In genomic region chr2:102915128-102915527, GRCh38 we compare ENCODE assay signal across 1 cellular context.
TF ChIP-seq lines count a peak whose summit lies in the region.

No MANE protein-coding gene starts in this region.

TF ChIP-seq in GM23338, 12 proteins besides CTCF, POLR2A, EP300 and RAD21 (continued from another document):
- TF ChIP-seq ZNF462 (CRISPR knock-in tag; IDR thresholded peaks at IDR 0.05), result no peak
- TF ChIP-seq STAT1 (IDR thresholded peaks at IDR 0.05; ENCODE audit: unreplicated experiment), result no peak
- no peak for TF ChIP-seq NANOG (IDR thresholded peaks at IDR 0.05; ENCODE audit: borderline replicate concordance)
- no peak for TF ChIP-seq REST (IDR thresholded peaks at IDR 0.05; ENCODE audit: unreplicated experiment)
- TF ChIP-seq ZNF331 (CRISPR knock-in tag; IDR thresholded peaks at IDR 0.05; ENCODE audit: low read depth), result no peak
- TF ChIP-seq EZH2phosphoT487 (IDR thresholded peaks at IDR 0.05; ENCODE audit: unreplicated experiment), result no peak
